In the genomic region with DNA sequence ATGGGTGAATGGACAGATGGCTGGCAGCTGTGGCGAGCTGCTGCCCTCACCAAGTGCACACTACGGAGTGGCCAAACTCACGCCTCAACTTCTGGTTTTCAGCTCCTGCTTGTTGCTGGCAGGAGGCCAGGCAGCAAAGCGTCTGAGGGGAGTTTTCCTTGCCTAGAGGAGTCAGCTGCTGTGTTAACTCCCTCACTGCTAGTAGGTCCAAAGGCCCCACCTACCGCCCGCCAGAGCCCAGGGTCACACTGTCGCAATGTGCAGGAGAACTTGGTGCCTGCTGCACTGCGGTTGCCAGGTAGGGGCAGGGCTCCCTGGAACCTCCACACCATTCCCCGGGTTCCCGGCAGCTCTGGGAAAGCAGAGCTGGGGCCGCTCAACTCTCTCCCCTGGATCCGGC, we compare ENCODE assay signal across 7 cellular contexts. TPM values are rescaled to one million over a fixed set of nuclear protein-coding genes. Genes with fewer than 3 reads are reported as not detected.
DNase-seq lines count a peak whose midpoint lies in the region; ATAC-seq and TF ChIP-seq lines count a peak whose summit lies in the region.
"Not testable (repeated sequence)": the region's sequence is repeated elsewhere in the genome, so short reads cannot be mapped to it uniquely, and the experiment has no call there.

GGT5 (minus strand) TSS at position 73 of the 400 bp plus-strand sequence. CDS start 357 bp downstream, outside the sequence.

- H2AFZ ChIP-seq in neural progenitor cell (replicated peaks) = not testable (repeated sequence)

- peaks cover 35% of the 10 kb centered on the region for H3K4me1 Mint-ChIP-seq in T-helper 2 cell treated with Interferon-gamma antibody and Interleukin-4, amounts not matched to agents 5 μg/mL and 100 μg/mL, for 36 hours (ENCODE audit: low read depth)
- H3K4me1 Mint-ChIP-seq in immature natural killer cell (peaks cover 25 to 28% of the 10 kb centered on the region in 2 donors), neural progenitor cell (peaks cover 16% of the 10 kb centered on the region)
- peaks cover 30% of the 10 kb centered on the region for H3K4me1 Mint-ChIP-seq in stimulated activated memory B cell treated with anti-CD40 and anti-IgM and Interleukin-4, amounts not matched to agents 10 μg/mL and 1 μg/mL and 100 μg/mL, for 72 hours

- H3K4me3 ChIP-seq in ascending aorta = peak within 1 kb of the TSS; percentile 11 to 30
- peak within 1 kb of the TSS in 1 of 2 donors; percentile 25 for H3K4me3 ChIP-seq in esophagus (ENCODE audit: low read depth in 1 of 2, low read length in 2 of 2)
- not testable (repeated sequence) for H3K4me3 ChIP-seq in neural progenitor cell

- peak within 1 kb of the TSS; percentile 75 for H3K27ac Mint-ChIP-seq in T-helper 2 cell treated with Interferon-gamma antibody and Interleukin-4, amounts not matched to agents 5 μg/mL and 100 μg/mL, for 36 hours
- H3K27ac Mint-ChIP-seq in immature natural killer cell (peak within 1 kb of the TSS in 3 of 6 donors; percentile 40 to 52 (median 43)), neural progenitor cell (peak within 1 kb of the TSS; percentile 79)
- H3K27ac Mint-ChIP-seq in stimulated activated memory B cell treated with anti-CD40 and anti-IgM and Interleukin-4, amounts not matched to agents 10 μg/mL and 1 μg/mL and 100 μg/mL, for 72 hours = peak within 1 kb of the TSS; percentile 14

- H3K4me3 Mint-ChIP-seq in T-helper 2 cell treated with Interferon-gamma antibody and Interleukin-4, amounts not matched to agents 5 μg/mL and 100 μg/mL, for 36 hours = peak within 1 kb of the TSS; percentile 5
- H3K4me3 Mint-ChIP-seq in immature natural killer cell = peak within 1 kb of the TSS in 4 of 5 donors; percentile 7 to 32 (median 22)
- H3K4me3 Mint-ChIP-seq in neural progenitor cell = peak within 1 kb of the TSS; percentile 29
- not testable (repeated sequence) for H3K4me3 Mint-ChIP-seq in stimulated activated memory B cell treated with anti-CD40 and anti-IgM and Interleukin-4, amounts not matched to agents 10 μg/mL and 1 μg/mL and 100 μg/mL, for 72 hours

- not testable (repeated sequence) for H3K9me3 Mint-ChIP-seq in T-helper 2 cell treated with Interferon-gamma antibody and Interleukin-4, amounts not matched to agents 5 μg/mL and 100 μg/mL, for 36 hours; immature natural killer cell; neural progenitor cell; stimulated activated memory B cell treated with anti-CD40 and anti-IgM and Interleukin-4, amounts not matched to agents 10 μg/mL and 1 μg/mL and 100 μg/mL, for 72 hours

- not testable (repeated sequence) for H3K27me3 ChIP-seq in ascending aorta; esophagus (ENCODE audit: control insufficient read depth in 1 of 2, insufficient read depth in 2 of 2, low read length in 2 of 2); neural progenitor cell

- H3K36me3 ChIP-seq in ascending aorta; esophagus (ENCODE audit: control insufficient read depth in 2 of 2, insufficient read depth in 2 of 2, low read length in 1 of 2); neural progenitor cell: not testable (repeated sequence)

- not testable (repeated sequence) for H3K79me2 ChIP-seq in neural progenitor cell (ENCODE audit: low read depth)

- 22 to 26% methylated on average over 11 to 12 of the region's 12 CpGs for WGBS in esophagus, 2 donors

- H3K36me3 Mint-ChIP-seq in T-helper 2 cell treated with Interferon-gamma antibody and Interleukin-4, amounts not matched to agents 5 μg/mL and 100 μg/mL, for 36 hours (ENCODE audit: low read depth); immature natural killer cell; neural progenitor cell; stimulated activated memory B cell treated with anti-CD40 and anti-IgM and Interleukin-4, amounts not matched to agents 10 μg/mL and 1 μg/mL and 100 μg/mL, for 72 hours: not testable (repeated sequence)

- intact Hi-C loops in ascending aorta (cut with DNase I) = loop anchor here (10.0 kb wide), 1 partner anchor 140 kb away; no protein-coding TSS in a partner anchor

- H3F3A ChIP-seq in neural progenitor cell (ENCODE audit: low read depth) = not testable (repeated sequence)

- peaks cover 18 to 34% of the 10 kb centered on the region in 2 donors for H3K4me1 ChIP-seq in ascending aorta
- not testable (repeated sequence) for H3K4me1 ChIP-seq in esophagus (ENCODE audit: control insufficient read depth in 2 of 2, insufficient read depth in 2 of 2, low read length in 1 of 2); neural progenitor cell

- H3K9me3 ChIP-seq in ascending aorta; esophagus (ENCODE audit: control insufficient read depth in 2 of 2, insufficient read depth in 1 of 2, low read depth in 1 of 2, low read length in 1 of 2); neural progenitor cell (ENCODE audit: low read depth): not testable (repeated sequence)

- not testable (repeated sequence) for TF ChIP-seq CTCF in ascending aorta (IDR thresholded peaks at IDR 0.05); neural progenitor cell (IDR thresholded peaks at IDR 0.05)

- H3K4me2 ChIP-seq in neural progenitor cell = not testable (repeated sequence)

- H3K27ac ChIP-seq in ascending aorta = peak within 1 kb of the TSS; percentile 92 to 93
- peak within 1 kb of the TSS; percentile 52 to 68 for H3K27ac ChIP-seq in esophagus (ENCODE audit: low read depth in 2 of 2, low read length in 1 of 2)
- not testable (repeated sequence) for H3K27ac ChIP-seq in neural progenitor cell

- ATAC-seq in stimulated activated memory B cell treated with anti-CD40 and anti-IgM and Interleukin-4, amounts not matched to agents 10 μg/mL and 1 μg/mL and 100 μg/mL, for 72 hours = not testable (repeated sequence)

- peak; percentile 62 for DNase-seq in LHCN-M2 (ENCODE audit: low read depth)
- not testable (repeated sequence) for DNase-seq in T-helper 2 cell treated with Interferon-gamma antibody and Interleukin-4, amounts not matched to agents 5 μg/mL and 100 μg/mL, for 36 hours (ENCODE audit: low spot score); immature natural killer cell; neural progenitor cell (ENCODE audit: low spot score)
- peak in 1 of 2 donors; percentile 77 for DNase-seq in ascending aorta (ENCODE audit: low spot score in 2 of 2)

- H3K9ac ChIP-seq in neural progenitor cell = not testable (repeated sequence)

- H4K20me1 ChIP-seq in neural progenitor cell (ENCODE audit: low read depth) = not testable (repeated sequence)

- not testable (repeated sequence) for H3K27me3 Mint-ChIP-seq in T-helper 2 cell treated with Interferon-gamma antibody and Interleukin-4, amounts not matched to agents 5 μg/mL and 100 μg/mL, for 36 hours (ENCODE audit: low read depth); immature natural killer cell (ENCODE audit: low read depth in 3 of 3); neural progenitor cell (ENCODE audit: insufficient read depth, low read depth); stimulated activated memory B cell treated with anti-CD40 and anti-IgM and Interleukin-4, amounts not matched to agents 10 μg/mL and 1 μg/mL and 100 μg/mL, for 72 hours

RNA-seq across cellular contexts. Expression of gene GGT5, which starts in this region (rescaled TPM):
- total RNA-seq in LHCN-M2 (2014; rRNA removed) = 28.0 and 39.4 TPM in 2 replicates
- 30.2 TPM for polyA plus RNA-seq in LHCN-M2 (2012)
- total RNA-seq in ascending aorta = 238 TPM
- polyA plus RNA-seq in esophagus = 1 to 10 TPM; 4.7 to 7.1 TPM
- polyA plus RNA-seq in immature natural killer cell = not detected
- not detected in 2 replicates for total RNA-seq in neural progenitor cell (ENCODE audit: low replicate concordance)

Comparison
In these comparisons a context has a peak if more than half of its experiments do, and no peak if none do; other contexts are left out.
1. RNA of gene GGT5 (total RNA-seq): 238 TPM in ascending aorta (single experiment) and 28.0 to 39.4 TPM in LHCN-M2; not detected in neural progenitor cell; every median in the first group is over 10 times any median in the second.
2. RNA of gene GGT5 (polyA plus RNA-seq): 4.7 to 7.1 TPM in esophagus; not detected in immature natural killer cell; every median in the first group is over 4 times any median in the second.